In the genomic region with DNA sequence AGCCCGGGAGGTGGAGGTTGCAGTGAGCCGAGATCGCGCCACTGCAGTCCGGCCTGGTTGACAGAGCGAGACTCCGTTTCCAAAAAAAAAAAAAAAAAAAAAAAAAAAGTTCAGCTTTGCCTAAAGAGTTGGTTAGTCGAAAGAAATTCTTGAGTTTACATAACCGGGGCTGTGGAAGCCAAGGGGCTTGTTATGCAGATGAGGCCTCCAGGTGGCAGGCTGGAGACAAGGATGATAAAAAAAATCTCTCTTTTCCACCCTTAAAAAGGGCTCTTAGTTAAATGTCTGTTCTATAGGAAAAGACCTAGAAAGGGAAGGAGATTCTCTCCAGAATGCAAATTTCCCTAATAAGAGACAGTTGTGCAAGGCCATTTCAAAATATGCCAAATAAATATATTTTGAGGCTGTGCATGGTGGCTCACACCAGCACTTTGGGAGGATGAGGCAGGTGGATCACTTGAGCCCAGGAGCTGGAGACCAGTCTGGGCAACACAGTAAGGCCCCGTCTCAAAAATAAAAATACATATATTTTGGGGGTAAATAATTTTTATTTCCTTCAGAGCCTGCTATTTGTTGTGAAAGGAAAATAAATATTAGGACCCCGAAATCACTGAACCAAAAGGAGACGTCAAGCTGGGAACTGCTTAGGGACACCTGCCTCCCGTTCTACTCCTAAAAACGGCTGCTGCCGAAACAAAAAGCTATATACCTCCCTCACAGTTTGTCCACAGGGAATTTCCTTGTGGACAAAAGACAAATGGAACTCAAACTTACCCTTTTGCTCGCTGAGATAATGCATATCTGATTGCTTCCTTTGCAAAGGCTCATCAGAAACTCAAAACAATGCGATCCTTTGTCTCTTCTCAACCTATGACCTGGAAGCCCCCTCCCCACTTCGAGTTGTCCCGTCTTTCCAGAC, we compare ENCODE assay signal across 8 cellular contexts. TPM values are rescaled to one million over a fixed set of nuclear protein-coding genes. Genes with fewer than 3 reads are reported as not detected.
DNase-seq lines count a peak whose midpoint lies in the region; ATAC-seq and TF ChIP-seq lines count a peak whose summit lies in the region.

No MANE protein-coding gene starts in this region.

- ATAC-seq in central memory CD8-positive, alpha-beta T cell (replicated peaks; ENCODE audit: extremely low read depth, poor library complexity, severe bottlenecking) = no peak
- ATAC-seq in GM21447 (IDR thresholded peaks at IDR 0.05; ENCODE audit: unreplicated experiment) = no peak

- 25 to 28% (median 28%) methylated on average over 19 of the region's 19 CpGs for WGBS in stomach, 5 donors

- H3K9me3 Mint-ChIP-seq in central memory CD8-positive, alpha-beta T cell = no peaks in the 10 kb centered on the region

- H3K27me3 ChIP-seq in stomach = peaks cover 0 to 9% (median 4%) of the 10 kb centered on the region in 3 donors

- H3K36me3 Mint-ChIP-seq in central memory CD8-positive, alpha-beta T cell (ENCODE audit: insufficient read depth) = peaks cover 22% of the 10 kb centered on the region

- peaks cover 39% of the 10 kb centered on the region for H3K4me1 Mint-ChIP-seq in central memory CD8-positive, alpha-beta T cell

- peak; percentile 68 for DNase-seq in D341Med (ENCODE audit: low spot score)
- DNase-seq in HPDE6-E6E7 (ENCODE audit: extremely low spot score) = peak; percentile 56
- peak; percentile 52 for DNase-seq in SKM-1 treated with dmso at 0.1 percent for 144 hours (lab: John Stamatoyannopoulos, UW; ENCODE audit: unreplicated experiment)
- no peak for DNase-seq in central memory CD8-positive, alpha-beta T cell (ENCODE audit: low spot score in 2 of 2)
- DNase-seq in kidney tubule cell (ENCODE audit: low spot score) = peak; percentile 60
- DNase-seq in stomach = peak; percentile 65
- DNase-seq in C1 segment of cervical spinal cord (lab: John Stamatoyannopoulos, UW) = no peak

- peaks cover 6 to 48% (median 29%) of the 10 kb centered on the region in 4 donors for H3K4me1 ChIP-seq in stomach

- H3K4me3 ChIP-seq in stomach = no peak overlapping the region

- TF ChIP-seq POLR2A in stomach (IDR thresholded peaks at IDR 0.05) = no peak

- no peaks in the 10 kb centered on the region for H3K27me3 Mint-ChIP-seq in central memory CD8-positive, alpha-beta T cell

- TF ChIP-seq CTCF in stomach (IDR thresholded peaks at IDR 0.05) = peak in 4 of 7 experiments; percentile 48 to 72 (median 60)

- no peaks in the 10 kb centered on the region for H3K36me3 ChIP-seq in stomach

- H3K27ac Mint-ChIP-seq in central memory CD8-positive, alpha-beta T cell (ENCODE audit: low read depth) = peak overlapping the region; percentile 93

- intact Hi-C loops in stomach (cut with DNase I; ENCODE audit: low total_unique reads) = no loop called here

- H3K4me3 Mint-ChIP-seq in central memory CD8-positive, alpha-beta T cell = no peak overlapping the region

- peak overlapping the region in 2 of 5 donors; percentile 92 to 93 for H3K27ac ChIP-seq in stomach

- TF ChIP-seq EP300 in stomach (IDR thresholded peaks at IDR 0.05) = no peak

- no peaks in the 10 kb centered on the region for H3K9me3 ChIP-seq in stomach

RNA-seq across cellular contexts. Expression of a gene that starts 2.4 kb away (rescaled TPM):
- 10 to 100 TPM in 4 of 5 donors, 1 to 10 TPM in 1; 8.8 to 61.7 (median 12.9) TPM for total RNA-seq in stomach
- 100 to 1,000 TPM; 276 to 394 (median 344) TPM for polyA plus RNA-seq in stomach

RNA-seq across cellular contexts. Expression of a gene that starts 5.8 kb away (rescaled TPM):
- under 1 TPM in 1 of 5 donors, not detected in 4; 0.73 TPM for total RNA-seq in stomach
- polyA plus RNA-seq in stomach = not detected

RNA-seq across cellular contexts. Expression of a gene that starts 8.7 kb away (rescaled TPM):
- 10 to 100 TPM in 4 of 5 donors, 1 to 10 TPM in 1; 7.0 to 59.8 (median 17.3) TPM for total RNA-seq in stomach
- polyA plus RNA-seq in stomach = 100 to 1,000 TPM in 2 of 3 donors, 10 to 100 TPM in 1; 79.9 to 224 (median 119) TPM

RNA-seq across cellular contexts. Expression of a gene that starts 15.5 kb away (rescaled TPM):
- total RNA-seq in stomach = 100 to 1,000 TPM in 3 of 5 donors, 10 to 100 TPM in 2; 11.9 to 271 (median 127) TPM
- 1,000 to 10,000 TPM in 1 of 3 donors, 100 to 1,000 TPM in 2; 538 to 1,128 (median 677) TPM for polyA plus RNA-seq in stomach

RNA-seq across cellular contexts. Expression of a gene that starts 16.2 kb away (rescaled TPM):
- total RNA-seq in stomach = 10 to 100 TPM in 4 of 5 donors, 1 to 10 TPM in 1; 3.5 to 34.8 (median 11.9) TPM
- polyA plus RNA-seq in stomach = 10 to 100 TPM; 14.4 to 44.0 (median 20.7) TPM

Comparison
In these comparisons a context has a peak if more than half of its experiments do, and no peak if none do; other contexts are left out.
1. DNase-seq: peak in D341Med (single experiment), HPDE6-E6E7 (single experiment), SKM-1 treated with dmso at 0.1 percent for 144 hours (single experiment), kidney tubule cell (single experiment) and stomach (single experiment); none in central memory CD8-positive, alpha-beta T cell (0 of 2) and C1 segment of cervical spinal cord (0 of 14).